Comparison of ENCODE assay signal across 1 cellular context in genomic region chr7:143362126-143362961, GRCh38.
TF ChIP-seq lines count a peak whose summit lies in the region.

Gene FAM131B, minus strand, starts transcription at chr7:143362713. Its CDS starts 110 bp downstream, at chr7:143362603.

TF ChIP-seq in HEK293, 187 proteins besides CTCF, POLR2A, EP300 and RAD21 (continued from another document and continues in another):
- TF ChIP-seq ZNF148 (tag by site-specific recombination; IDR thresholded peaks at IDR 0.05; ENCODE audit: borderline replicate concordance) (no peak), ZNF391 (tag by site-specific recombination; IDR thresholded peaks at IDR 0.05; ENCODE audit: borderline replicate concordance, low read depth) (peak; percentile 75; the same call in 1 of the 2 replicates), SP3 (tag by site-specific recombination; IDR thresholded peaks at IDR 0.05) (no peak), ZBTB7A (tag by site-specific recombination; IDR thresholded peaks at IDR 0.05; ENCODE audit: low read depth) (peak; percentile 87; the same call in 1 of the 2 replicates), MYNN (tag by site-specific recombination; IDR thresholded peaks at IDR 0.05; ENCODE audit: borderline replicate concordance) (peak; percentile 59; the same call in 1 of the 2 replicates), ZNF248 (tag by site-specific recombination; IDR thresholded peaks at IDR 0.05) (no peak), KLF16 (tag by site-specific recombination; IDR thresholded peaks at IDR 0.05) (peak; percentile 80; the same call in 1 of the 2 replicates), ZNF488 (tag by site-specific recombination; IDR thresholded peaks at IDR 0.05) (no peak), BCL6B (tag by site-specific recombination; IDR thresholded peaks at IDR 0.05) (no peak), PRDM1 (tag by site-specific recombination; IDR thresholded peaks at IDR 0.05) (no peak), ELK4 (IDR thresholded peaks at IDR 0.05; ENCODE audit: borderline replicate concordance, low read depth, low read length) (no peak), ZNF280C (tag by site-specific recombination; IDR thresholded peaks at IDR 0.05) (no peak), TSHZ1 (tag by site-specific recombination; IDR thresholded peaks at IDR 0.05; ENCODE audit: borderline replicate concordance) (no peak), ZNF324 (tag by site-specific recombination; IDR thresholded peaks at IDR 0.05) (no peak), ZNF639 (tag by site-specific recombination; IDR thresholded peaks at IDR 0.05) (no peak), INSM2 (tag by site-specific recombination; IDR thresholded peaks at IDR 0.05) (no peak), ZBTB10 (tag by site-specific recombination; IDR thresholded peaks at IDR 0.05) (peak; percentile 66; the same call in 1 of the 2 replicates), BCL11A (tag by site-specific recombination; IDR thresholded peaks at IDR 0.05; ENCODE audit: low read depth) (no peak), ZNF629 (tag by site-specific recombination; IDR thresholded peaks at IDR 0.05) (no peak), ZNF555 (tag by site-specific recombination; conservative IDR thresholded peaks at IDR 0.05) (no peak), ZNF19 (tag by site-specific recombination; IDR thresholded peaks at IDR 0.05; ENCODE audit: low read depth) (no peak), ZNF202 (tag by site-specific recombination; IDR thresholded peaks at IDR 0.05; ENCODE audit: borderline replicate concordance) (no peak; the same call in 1 of the 2 replicates), ZBTB17 (tag by site-specific recombination; IDR thresholded peaks at IDR 0.05) (0 out of 2 replicates have a peak, but pooled peaks have one; percentile 17), KLF9 (tag by site-specific recombination; IDR thresholded peaks at IDR 0.05; ENCODE audit: low read depth) (peak; percentile 48), ZNF121 (tag by site-specific recombination; IDR thresholded peaks at IDR 0.05) (no peak), ZNF114 (tag by site-specific recombination; IDR thresholded peaks at IDR 0.05) (no peak), ZNF530 (tag by site-specific recombination; IDR thresholded peaks at IDR 0.05; ENCODE audit: low read depth) (no peak), ZNF658 (tag by site-specific recombination; IDR thresholded peaks at IDR 0.05) (no peak), ZBTB44 (tag by site-specific recombination; IDR thresholded peaks at IDR 0.05) (no peak), ZNF548 (tag by site-specific recombination; IDR thresholded peaks at IDR 0.05) (no peak), ZBTB20 (tag by site-specific recombination; IDR thresholded peaks at IDR 0.05) (peak; percentile 73), ZNF239 (tag by site-specific recombination; IDR thresholded peaks at IDR 0.05) (no peak), ZIC2 (tag by site-specific recombination; IDR thresholded peaks at IDR 0.05) (peak; percentile 24; the same call in 1 of the 2 replicates), ZBTB6 (tag by site-specific recombination; IDR thresholded peaks at IDR 0.05) (no peak; the same call in none of the 2 replicates), ZNF157 (tag by site-specific recombination; IDR thresholded peaks at IDR 0.05) (no peak), ZNF776 (tag by site-specific recombination; IDR thresholded peaks at IDR 0.05; ENCODE audit: borderline replicate concordance) (no peak), TCF7L2 (IDR thresholded peaks at IDR 0.05; ENCODE audit: borderline replicate concordance, low read depth, low read length) (no peak), ZFHX2 (tag by site-specific recombination; conservative IDR thresholded peaks at IDR 0.05) (peak; percentile 76)
